22 cellular contexts compared by ENCODE assay signal in the genomic region with DNA sequence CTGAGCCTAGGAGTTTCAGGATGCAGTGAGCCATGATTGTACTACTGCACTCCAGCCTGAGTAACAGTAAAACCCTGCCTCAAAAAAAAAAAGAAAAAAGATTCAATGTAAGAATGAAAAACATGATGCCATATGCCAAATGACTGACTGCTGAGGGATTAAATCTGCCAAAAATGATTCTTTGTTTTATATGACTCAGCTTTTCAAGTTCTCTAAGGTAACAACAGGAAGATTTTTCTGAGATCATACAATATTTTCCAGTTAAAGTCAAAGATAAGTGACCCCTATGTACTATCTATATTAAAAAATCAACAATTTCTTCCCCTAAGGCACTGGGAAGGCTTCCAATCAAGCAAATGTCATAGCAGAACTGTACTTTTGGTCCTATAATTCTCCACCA.
A peak's percentile ranks its signal among the peaks of the same experiment; 100 is the strongest.
DNase-seq lines count a peak whose midpoint lies in the region; ATAC-seq and TF ChIP-seq lines count a peak whose summit lies in the region.
"Had no signal": no experiment of that assay in that cellular context is flagged by ENCODE, and none has a peak within 500 bp of the region (broad histone marks: within the 10 kb centered on the region; RNA-seq: fewer than 3 reads in every experiment).

No MANE protein-coding gene starts in this region.

- no peaks in the 10 kb centered on the region for H3K4me1 Mint-ChIP-seq in brain
- no peaks in the 10 kb centered on the region for H3K4me1 Mint-ChIP-seq in stimulated activated memory B cell treated with anti-CD40 and anti-IgM and Interleukin-4, amounts not matched to agents 10 μg/mL and 1 μg/mL and 100 μg/mL, for 72 hours
- H3K4me1 Mint-ChIP-seq: activated CD4-positive, alpha-beta T cell treated with anti-CD3 and anti-CD28 coated beads, Interleukin-2, amount 10 ng/mL, durations not matched to agents 24 days and 14 days; B cell; natural killer cell had no signal

- no peaks in the 10 kb centered on the region for H3K27me3 Mint-ChIP-seq in brain
- no peaks in the 10 kb centered on the region for H3K27me3 Mint-ChIP-seq in stimulated activated memory B cell treated with anti-CD40 and anti-IgM and Interleukin-4, amounts not matched to agents 10 μg/mL and 1 μg/mL and 100 μg/mL, for 72 hours
- H3K27me3 Mint-ChIP-seq: activated CD4-positive, alpha-beta T cell treated with anti-CD3 and anti-CD28 coated beads, Interleukin-2, amount 10 ng/mL, durations not matched to agents 24 days and 14 days; B cell; stimulated activated naive CD8-positive, alpha-beta T cell treated with anti-CD3 and anti-CD28 coated beads, Interleukin-15, Interleukin-2, amounts not matched to agents 100 ng/mL and 50 ng/mL, for 24 hours had no signal

- peak overlapping the region in 3 of 5 experiments; percentile 6 to 68 (median 6) for H3K27ac Mint-ChIP-seq in brain
- no peak overlapping the region for H3K27ac Mint-ChIP-seq in stimulated activated memory B cell treated with anti-CD40 and anti-IgM and Interleukin-4, amounts not matched to agents 10 μg/mL and 1 μg/mL and 100 μg/mL, for 72 hours
- H3K27ac Mint-ChIP-seq: activated CD4-positive, alpha-beta T cell treated with anti-CD3 and anti-CD28 coated beads, Interleukin-2, amount 10 ng/mL, durations not matched to agents 24 days and 14 days; B cell; natural killer cell; stimulated activated naive CD8-positive, alpha-beta T cell treated with anti-CD3 and anti-CD28 coated beads, Interleukin-15, Interleukin-2, amounts not matched to agents 100 ng/mL and 50 ng/mL, for 24 hours had no signal

- H3K36me3 Mint-ChIP-seq in brain, result peaks cover 30% of the 10 kb centered on the region
- H3K36me3 Mint-ChIP-seq in stimulated activated memory B cell treated with anti-CD40 and anti-IgM and Interleukin-4, amounts not matched to agents 10 μg/mL and 1 μg/mL and 100 μg/mL, for 72 hours, result peaks cover 6% of the 10 kb centered on the region
- H3K36me3 Mint-ChIP-seq: natural killer cell had no signal

- DNase-seq in LHCN-M2 (ENCODE audit: low read depth) (peak; percentile 27), fibroblast of peridontal ligament (ENCODE audit: extremely low read depth) (peak; percentile 57), stromal cell of bone marrow (ENCODE audit: low read depth) (peak; percentile 32), NCI-H1436 treated with DMSO at 0.1 percent for 48 hours (lab: John Stamatoyannopoulos, UW) (no peak), C1 segment of cervical spinal cord (lab: John Stamatoyannopoulos, UW) (no peak)
- DNase-seq: activated CD4-positive, alpha-beta T cell treated with anti-CD3 and anti-CD28 coated beads, Interleukin-2, amount 10 ng/mL, durations not matched to agents 24 days and 14 days; activated effector memory CD4-positive, alpha-beta T cell treated with anti-CD3 and anti-CD28 coated beads, Interleukin-2, amount 50 U/mL, for 16 hours; kidney glomerular epithelial cell; mesendoderm; natural killer cell; NCI-H2081 treated with DMSO at 0.1 percent for 48 hours; NCI-H524 treated with DMSO at 0.1 percent for 48 hours; SHP77; T-helper 1 cell; trophoblast cell had no signal

- H3K4me3 Mint-ChIP-seq in brain, result no peak overlapping the region
- H3K4me3 Mint-ChIP-seq in stimulated activated memory B cell treated with anti-CD40 and anti-IgM and Interleukin-4, amounts not matched to agents 10 μg/mL and 1 μg/mL and 100 μg/mL, for 72 hours, result no peak overlapping the region
- H3K4me3 Mint-ChIP-seq: activated CD4-positive, alpha-beta T cell treated with anti-CD3 and anti-CD28 coated beads, Interleukin-2, amount 10 ng/mL, durations not matched to agents 24 days and 14 days; B cell; natural killer cell; stimulated activated naive CD8-positive, alpha-beta T cell treated with anti-CD3 and anti-CD28 coated beads, Interleukin-15, Interleukin-2, amounts not matched to agents 100 ng/mL and 50 ng/mL, for 24 hours had no signal

- TF ChIP-seq CTCF in brain (conservative IDR thresholded peaks at IDR 0.05), result no peak

- peaks cover 9 to 12% (median 10%) of the 10 kb centered on the region in 5 experiments for H3K9me3 Mint-ChIP-seq in brain
- peaks cover 7% of the 10 kb centered on the region for H3K9me3 Mint-ChIP-seq in stimulated activated memory B cell treated with anti-CD40 and anti-IgM and Interleukin-4, amounts not matched to agents 10 μg/mL and 1 μg/mL and 100 μg/mL, for 72 hours
- H3K9me3 Mint-ChIP-seq: activated CD4-positive, alpha-beta T cell treated with anti-CD3 and anti-CD28 coated beads, Interleukin-2, amount 10 ng/mL, durations not matched to agents 24 days and 14 days had no signal

- ATAC-seq in stimulated activated memory B cell treated with anti-CD40 and anti-IgM and Interleukin-4, amounts not matched to agents 10 μg/mL and 1 μg/mL and 100 μg/mL, for 72 hours, result no peak
- ATAC-seq: gastroesophageal sphincter, HCT116, K562, natural killer cell had no signal

Comparison
In these comparisons a context has a peak if more than half of its experiments do, and no peak if none do; other contexts are left out.
1. DNase-seq: peak in LHCN-M2 (single experiment), fibroblast of peridontal ligament (single experiment) and stromal cell of bone marrow (single experiment); none in NCI-H1436 treated with DMSO at 0.1 percent for 48 hours (single experiment) and C1 segment of cervical spinal cord (0 of 14).